9 cellular contexts compared by ENCODE assay signal in genomic region chr2:84314901-84315330, GRCh38.
A peak's percentile ranks its signal among the peaks of the same experiment; 100 is the strongest.
DNase-seq lines count a peak whose midpoint lies in the region; ATAC-seq and FAIRE-seq lines count a peak whose summit lies in the region.
"Had no signal": no experiment of that assay in that cellular context is flagged by ENCODE, and none has a peak within 500 bp of the region (broad histone marks: within the 10 kb centered on the region; RNA-seq: fewer than 3 reads in every experiment).

No MANE protein-coding gene starts in this region.

- peaks cover 14 to 16% of the 10 kb centered on the region in 2 donors for H3K27me3 Mint-ChIP-seq in T-cell

- peaks cover 4 to 7% (median 4%) of the 10 kb centered on the region in 3 donors for H3K4me1 Mint-ChIP-seq in T-cell

- no peaks in the 10 kb centered on the region for H3K4me1 ChIP-seq in small intestine (ENCODE audit: control insufficient read depth in 2 of 2, insufficient read depth in 1 of 2, low read depth in 1 of 2, low read length in 1 of 2)
- H3K4me1 ChIP-seq: BLaER1 had no signal

- no peak overlapping the region for H3K27ac Mint-ChIP-seq in T-cell

- H3K4me3 Mint-ChIP-seq in T-cell: no peak overlapping the region

- FAIRE-seq in small intestine (lab: Jason Lieb, UNC): no peak

- CTCF ChIA-PET in T-cell (lab: Charles Lee): interaction anchor here (0.6 to 1.8 kb wide), 7 partner anchors 10 to 292 kb away, joined by 3 to 5 read pairs (median 4); no protein-coding TSS in a partner anchor

- H3K9me3 Mint-ChIP-seq in T-cell: no peaks in the 10 kb centered on the region

- H3K27me3 ChIP-seq in small intestine (ENCODE audit: control insufficient read depth in 2 of 2, insufficient read depth in 2 of 2, low read length in 2 of 2): no peaks in the 10 kb centered on the region
- H3K27me3 ChIP-seq: BLaER1 had no signal

- no peaks in the 10 kb centered on the region for H3K36me3 ChIP-seq in small intestine (ENCODE audit: control insufficient read depth in 2 of 2, insufficient read depth in 2 of 2, low read length in 2 of 2)
- H3K36me3 ChIP-seq: BLaER1 had no signal

- POLR2A ChIA-PET in T-cell (lab: Charles Lee): no interaction called here

- peak; percentile 70 for DNase-seq in NCI-H1436 (lab: John Stamatoyannopoulos, UW)
- DNase-seq in NCI-H1436 treated with DMSO at 0.1 percent for 48 hours (lab: John Stamatoyannopoulos, UW): no peak
- DNase-seq in NAMALWA (ENCODE audit: low spot score): peak; percentile 85
- DNase-seq in T-cell: peak; percentile 25 to 75 (median 61)
- peak; percentile 65 for DNase-seq in amniotic epithelial cell (ENCODE audit: low read depth)
- DNase-seq in hepatic stellate cell (ENCODE audit: low spot score): peak; percentile 63
- DNase-seq in small intestine: peak; percentile 83

- no peaks in the 10 kb centered on the region for H3K9me3 ChIP-seq in small intestine (ENCODE audit: control insufficient read depth, low read depth)
- H3K9me3 ChIP-seq: BLaER1 had no signal

- no peak overlapping the region for H3K4me3 ChIP-seq in small intestine (ENCODE audit: low read depth in 1 of 2, low read length in 2 of 2)
- H3K4me3 ChIP-seq: BLaER1 had no signal

- no peak overlapping the region for H3K27ac ChIP-seq in small intestine (ENCODE audit: low read depth in 1 of 2, low read length in 1 of 2)
- H3K27ac ChIP-seq: BLaER1 had no signal

- no peaks in the 10 kb centered on the region for H3K36me3 Mint-ChIP-seq in T-cell

- 20 to 23% (median 21%) methylated on average over 11 of the region's 11 CpGs for WGBS in small intestine, 3 donors

- peak; percentile 98 for ATAC-seq in HG02571 (IDR thresholded peaks at IDR 0.05; ENCODE audit: unreplicated experiment)
- ATAC-seq in T-cell (replicated peaks in 1 of 4): peak; percentile 64 to 80 (median 78)
